ENCODE assay signal across 8 cellular contexts in the genomic region with DNA sequence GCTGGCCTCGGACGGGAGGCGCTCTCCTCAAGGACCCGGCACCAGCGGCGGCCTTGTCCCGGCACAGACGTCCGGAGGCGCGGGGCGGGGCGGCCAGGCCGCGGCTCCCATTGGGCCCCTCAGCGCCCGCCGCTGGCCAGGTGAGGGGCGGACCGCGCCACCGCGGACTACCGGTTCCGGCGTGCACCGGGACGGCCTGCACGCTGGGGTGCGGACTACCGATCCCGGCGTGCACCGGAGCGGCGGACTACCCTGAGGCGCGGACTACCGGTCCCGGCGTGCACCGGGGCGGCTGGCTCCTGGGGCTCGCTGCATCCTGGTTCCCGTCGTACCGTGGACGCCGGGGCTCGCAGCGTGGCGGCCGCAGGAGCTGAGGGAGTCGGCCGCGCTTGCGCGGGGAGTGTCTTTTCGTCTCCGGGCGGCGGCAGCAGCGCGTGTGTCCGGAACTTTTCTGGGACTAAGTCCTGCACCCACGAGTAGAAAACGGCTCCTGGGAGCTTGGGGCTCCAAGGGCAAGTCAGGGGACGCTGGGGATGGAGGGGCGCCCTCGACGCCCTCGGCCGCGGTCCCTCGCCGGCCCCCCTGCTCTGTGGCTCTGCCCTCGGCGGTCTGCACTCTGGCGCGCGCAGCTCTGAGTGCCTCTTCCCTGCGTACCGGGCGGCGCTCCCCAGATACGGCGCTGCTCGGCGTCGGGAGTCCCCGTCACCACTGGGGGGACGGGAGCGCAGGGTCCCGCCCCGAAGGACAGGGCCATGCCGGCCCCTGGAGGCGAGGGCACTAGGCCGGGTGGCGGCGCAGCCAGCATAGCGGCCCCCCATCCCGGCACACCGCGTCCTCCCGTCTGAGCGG. TPM values are rescaled to one million over a fixed set of nuclear protein-coding genes. Genes with fewer than 3 reads are reported as not detected.
DNase-seq lines count a peak whose midpoint lies in the region; ATAC-seq, FAIRE-seq and TF ChIP-seq lines count a peak whose summit lies in the region.

A gene (minus strand): TSS at position 86 of the 849 bp plus-strand sequence. CDS start 206 bp downstream, outside the sequence.

- H3K4me1 ChIP-seq in adrenal gland (replicated peaks in 1 of 2) (peaks cover 43% of the 10 kb centered on the region in 2 donors), heart right ventricle (peaks cover 8 to 54% (median 42%) of the 10 kb centered on the region in 9 donors)

- H3K9me3 ChIP-seq in adrenal gland (replicated peaks in 1 of 3) = no peaks in the 10 kb centered on the region
- H3K9me3 ChIP-seq in heart right ventricle = no peaks in the 10 kb centered on the region

- ATAC-seq in HG02840 (IDR thresholded peaks at IDR 0.05; ENCODE audit: low FRiP score, unreplicated experiment) (peak; percentile 82), T-cell (replicated peaks in 1 of 4) (peak; percentile 95 to 98 (median 97)), heart right ventricle (peak; percentile 96 to 98 (median 97))

- FAIRE-seq in GM12891 (lab: Jason Lieb, UNC) = peak; percentile 100

- DNase-seq in GM12891 (ENCODE audit: insufficient read length, low spot score) (peak; percentile 97), NCI-H1436 (lab: John Stamatoyannopoulos, UW) (peak; percentile 86), T-cell (peak; percentile 80 to 94 (median 87)), adrenal gland (peak; percentile 95 to 97 (median 96)), heart right ventricle (peak; percentile 95 to 96), progenitor cell of endocrine pancreas (ENCODE audit: low spot score, unreplicated experiment) (peak; percentile 93), ureter (ENCODE audit: low spot score) (peak; percentile 95)

- H3K36me3 ChIP-seq in adrenal gland (replicated peaks in 1 of 2) (no peaks in the 10 kb centered on the region), heart right ventricle (no peaks in the 10 kb centered on the region)

- H3K4me3 Mint-ChIP-seq in T-cell (peak within 1 kb of the TSS; percentile 80 to 85 (median 84)), progenitor cell of endocrine pancreas (ENCODE audit: low read depth) (peak within 1 kb of the TSS; percentile 78)

- peak; percentile 57; the same call in 1 of the 2 replicates for TF ChIP-seq POLR2A in GM12891 (IDR thresholded peaks at IDR 0.05; ENCODE audit: low read depth, low read length)
- TF ChIP-seq POLR2A in adrenal gland (IDR thresholded peaks at IDR 0.05) = peak in 1 of 2 donors; percentile 77

- H3K9me3 Mint-ChIP-seq in T-cell = no peaks in the 10 kb centered on the region
- H3K9me3 Mint-ChIP-seq in progenitor cell of endocrine pancreas (ENCODE audit: low read depth) = no peaks in the 10 kb centered on the region

- H3K4me3 ChIP-seq in adrenal gland (peak within 1 kb of the TSS; percentile 68 to 100 (median 72)), heart right ventricle (peak within 1 kb of the TSS; percentile 68 to 95 (median 82))

- H3K27ac Mint-ChIP-seq in T-cell = peak within 1 kb of the TSS; percentile 46 to 74
- H3K27ac Mint-ChIP-seq in progenitor cell of endocrine pancreas = no peak within 1 kb of the TSS

- peak within 1 kb of the TSS in 4 of 5 donors; percentile 59 to 90 (median 76) for H3K27ac ChIP-seq in adrenal gland
- peak within 1 kb of the TSS; percentile 78 to 93 (median 86) for H3K27ac ChIP-seq in heart right ventricle

- CTCF ChIA-PET in T-cell (lab: Charles Lee) = no interaction called here

- H3K4me1 Mint-ChIP-seq in T-cell = peaks cover 33 to 42% (median 36%) of the 10 kb centered on the region in 3 donors
- peaks cover 15% of the 10 kb centered on the region for H3K4me1 Mint-ChIP-seq in progenitor cell of endocrine pancreas (ENCODE audit: low read depth)

- POLR2A ChIA-PET in T-cell (lab: Charles Lee) = interaction anchor here in 1 of 2 donors (0.7 kb wide), 1 partner anchor 15 kb away, joined by 3 read pairs; a partner anchor contains a TSS

- WGBS in adrenal gland, 4 donors = 0 to 1% (median 0%) methylated on average over 11 to 106 of the region's 106 CpGs
- WGBS in heart right ventricle, 2 donors = 0% methylated on average over 88 to 106 of the region's 106 CpGs

- intact Hi-C loops in adrenal gland (cut with DNase I) = no loop called here
- intact Hi-C loops in heart right ventricle (cut with DNase I) = loop anchor here in 8 of 10 donors (1.0 to 10.0 kb wide), 7 partner anchors 14 to 49 kb away; a partner anchor contains a TSS

- no peaks in the 10 kb centered on the region for H3K27me3 ChIP-seq in adrenal gland
- H3K27me3 ChIP-seq in heart right ventricle = no peaks in the 10 kb centered on the region

- H3K27me3 Mint-ChIP-seq in T-cell = no peaks in the 10 kb centered on the region
- peaks cover 3% of the 10 kb centered on the region for H3K27me3 Mint-ChIP-seq in progenitor cell of endocrine pancreas

- TF ChIP-seq CTCF in adrenal gland (IDR thresholded peaks at IDR 0.05) = peak in 2 of 6 experiments; percentile 14 to 20
- TF ChIP-seq CTCF in heart right ventricle (IDR thresholded peaks at IDR 0.05) = peak in 2 of 9 donors; percentile 10 to 24
- peak; percentile 22 for TF ChIP-seq CTCF in progenitor cell of endocrine pancreas (IDR thresholded peaks at IDR 0.05; ENCODE audit: unreplicated experiment)

- H3K36me3 Mint-ChIP-seq in T-cell (no peaks in the 10 kb centered on the region), progenitor cell of endocrine pancreas (ENCODE audit: insufficient read depth) (no peaks in the 10 kb centered on the region)

TF ChIP-seq in GM12891, 5 proteins besides CTCF, POLR2A, EP300 and RAD21:
- peak; percentile 32; the same call in 1 of the 2 replicates for TF ChIP-seq TAF1 (IDR thresholded peaks at IDR 0.05; ENCODE audit: low read depth, low read length)
- TF ChIP-seq PAX5 (IDR thresholded peaks at IDR 0.05; ENCODE audit: insufficient read depth, low read length, severe bottlenecking) = no peak
- no peak for TF ChIP-seq POU2F2 (IDR thresholded peaks at IDR 0.05; ENCODE audit: low read depth, low read length)
- 0 out of 2 replicates have a peak, but pooled peaks have one; percentile 49 for TF ChIP-seq POLR2AphosphoS5 (IDR thresholded peaks at IDR 0.05; ENCODE audit: low read depth, low read length)
- no peak for TF ChIP-seq SPI1 (IDR thresholded peaks at IDR 0.05; ENCODE audit: low read depth, low read length)

RNA-seq across cellular contexts. Expression of the gene that starts here (rescaled TPM):
- polyA plus RNA-seq in GM12891 (2012; ENCODE audit: low read depth, missing spikeins) = 17.0 TPM
- total RNA-seq in T-cell (10 to 100 TPM; 35.4 to 60.3 (median 53.5) TPM), adrenal gland (100 to 1,000 TPM in 1 of 8 donors, 10 to 100 TPM in 7; 27.0 to 117 (median 41.1) TPM), heart right ventricle (10 to 100 TPM; 35.3 to 53.1 (median 42.6) TPM), progenitor cell of endocrine pancreas (46.1 and 51.2 TPM in 2 replicates), ureter (56.1 TPM)
- polyA plus RNA-seq in adrenal gland (10 to 100 TPM; 20.8 to 36.0 (median 21.3) TPM), heart right ventricle (10 to 100 TPM; 23.4 to 23.8 TPM)

Comparison
In these comparisons a context has a peak if more than half of its experiments do, and no peak if none do; other contexts are left out.
1. Peak in every context shown above with its lines: DNase-seq, ATAC-seq, H3K4me3 ChIP-seq and H3K27ac ChIP-seq.
2. intact Hi-C loops: an anchor here in heart right ventricle (1.0 to 10.0 kb wide); none called in adrenal gland.